Comparison of ENCODE assay signal across 8 cellular contexts in genomic region chr16:16196099-16196498, GRCh38. TPM values are rescaled to one million over a fixed set of nuclear protein-coding genes. Genes with fewer than 3 reads are reported as not detected.
"Had no signal": no experiment of that assay in that cellular context is flagged by ENCODE, and none has a peak within 500 bp of the region (broad histone marks: within the 10 kb centered on the region; RNA-seq: fewer than 3 reads in every experiment).

No MANE protein-coding gene starts in this region.

- FAIRE-seq: HTR-8/SVneo, K562 had no signal

- H3K27ac ChIP-seq: HL-60 had no signal

- H3K27ac Mint-ChIP-seq: IgD-negative memory B cell had no signal

- H3K9me3 Mint-ChIP-seq: IgD-negative memory B cell had no signal

- H3K27me3 Mint-ChIP-seq: IgD-negative memory B cell had no signal

- DNase-seq: IMR-90, KBM-7, KG1 had no signal

- H3K36me3 Mint-ChIP-seq: IgD-negative memory B cell had no signal

- ATAC-seq: K562 had no signal

- H3K4me3 Mint-ChIP-seq: IgD-negative memory B cell had no signal

- H3K4me3 ChIP-seq: K562 had no signal

RNA-seq across cellular contexts. Expression of gene ABCC6, which starts 27.2 kb away (rescaled TPM):
- total RNA-seq: HT1080 had no signal
- polyA plus RNA-seq: IgD-negative memory B cell had no signal
